24 cellular contexts compared by ENCODE assay signal in the genomic region with DNA sequence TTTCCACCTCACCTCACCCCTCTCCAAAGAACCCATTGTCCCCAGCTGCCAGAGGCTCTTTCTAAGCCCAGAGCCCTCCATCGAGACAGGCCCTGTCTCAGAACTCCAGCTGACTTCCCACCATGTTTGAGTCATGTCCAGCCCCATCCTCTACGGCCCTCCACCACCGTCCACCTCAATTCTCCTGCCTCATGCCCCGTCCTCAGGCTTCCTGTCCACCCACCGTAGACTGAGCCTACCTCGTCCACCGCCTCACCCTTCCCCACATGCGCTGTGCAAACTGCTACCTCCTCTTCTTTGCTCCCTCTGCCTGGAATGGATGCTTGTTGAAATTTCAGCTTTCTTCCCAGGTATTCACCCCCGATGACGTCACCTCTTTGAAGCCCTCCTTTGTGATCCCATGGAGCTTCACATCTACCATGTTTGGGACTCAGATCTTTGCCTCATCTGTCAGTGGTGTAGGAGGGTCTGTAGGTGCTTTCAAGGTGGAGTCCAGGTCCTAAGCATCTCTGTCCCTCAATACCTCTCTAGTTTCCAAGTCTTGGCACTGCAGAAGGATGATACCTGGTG.
"Had no signal": no experiment of that assay in that cellular context is flagged by ENCODE, and none has a peak within 500 bp of the region (broad histone marks: within the 10 kb centered on the region; RNA-seq: fewer than 3 reads in every experiment).

No MANE protein-coding gene starts in this region.

- ATAC-seq: Right ventricle myocardium inferior, SK-N-SH treated with all-trans-retinoic acid at 6 μM for 48 hours had no signal

- H3K27ac ChIP-seq: KMS-11, PC-9, Peyer's patch, SJCRH30 had no signal

- H2AFZ ChIP-seq: PC-9 had no signal

- H3K36me3 ChIP-seq: Peyer's patch, SJCRH30 had no signal

- H3K4me1 ChIP-seq: Peyer's patch, SJCRH30 had no signal

- H3K27me3 ChIP-seq: Peyer's patch had no signal

- DNase-seq: IMR-90; Kasumi-1; MV-4-11; NCI-H1048; NCI-H1105; NCI-H1436 treated with DMSO at 0.1 percent for 48 hours; NCI-H1694; NCI-H187 treated with DMSO at 0.1 percent for 48 hours; NCI-H2029 treated with DMSO at 0.1 percent for 48 hours; NCI-H2171 treated with DMSO at 0.1 percent for 48 hours; NCI-H345; NCI-H446 treated with DMSO at 0.1 percent for 48 hours; NCI-H510A treated with DMSO at 0.1 percent for 48 hours; NCI-H526; NCI-H82; NK-92 treated with Interleukin-12 subunit alpha and Interleukin-12 subunit beta, amount 100 ng/mL, for 24 hours; OCI-M1; PC-9; Peyer's patch; SHP77 treated with DMSO at 0.1 percent for 48 hours had no signal

- H3K4me2 ChIP-seq: KMS-11, PC-9 had no signal

- H3K4me3 ChIP-seq: PC-9, Peyer's patch, SJCRH30 had no signal

- H3K9me3 ChIP-seq: Peyer's patch, SJCRH30 had no signal

- H3K9ac ChIP-seq: KMS-11 had no signal
